Comparison of ENCODE assay signal across 8 cellular contexts in genomic region chr10:24350922-24351225, GRCh38.
DNase-seq lines count a peak whose midpoint lies in the region; ATAC-seq, FAIRE-seq and TF ChIP-seq lines count a peak whose summit lies in the region.
"Not testable (repeated sequence)": the region's sequence is repeated elsewhere in the genome, so short reads cannot be mapped to it uniquely, and the experiment has no call there.

No MANE protein-coding gene starts in this region.

- not testable (repeated sequence) for H3K9me2 ChIP-seq in Loucy (replicated peaks; ENCODE audit: low read depth, low read length)

- H3K27ac Mint-ChIP-seq in astrocyte (ENCODE audit: unreplicated experiment) = not testable (repeated sequence)
- peak overlapping the region; percentile 66 to 95 (median 81) for H3K27ac Mint-ChIP-seq in nephron

- H3K4me1 Mint-ChIP-seq in astrocyte (ENCODE audit: low read depth, unreplicated experiment) = peaks cover 30% of the 10 kb centered on the region
- H3K4me1 Mint-ChIP-seq in nephron = peaks cover 71% of the 10 kb centered on the region

- peaks cover 20% of the 10 kb centered on the region; the same call in 1 of the 2 replicates for H3F3A ChIP-seq in Loucy (ENCODE audit: low read depth)

- not testable (repeated sequence) for H3K9me3 ChIP-seq in BLaER1; Loucy (ENCODE audit: insufficient read depth, low read depth, low read length); SK-N-MC (ENCODE audit: low read depth, low read length); astrocyte (ENCODE audit: insufficient read depth, low read depth, low read length); left ventricle myocardium inferior (replicated peaks); psoas muscle; thyroid gland

- H3K4me1 ChIP-seq in BLaER1 (peaks cover 20% of the 10 kb centered on the region), Loucy (ENCODE audit: insufficient read depth, low read length, poor library complexity, severe bottlenecking) (peaks cover 69% of the 10 kb centered on the region), astrocyte (ENCODE audit: insufficient read depth, low read length) (peaks cover 23% of the 10 kb centered on the region), left ventricle myocardium inferior (peaks cover 63% of the 10 kb centered on the region), psoas muscle (peaks cover 43% of the 10 kb centered on the region), thyroid gland (peaks cover 27 to 53% of the 10 kb centered on the region in 2 donors)

- intact Hi-C loops in left ventricle myocardium inferior (cut with micrococcal nuclease) = not testable (repeated sequence)
- intact Hi-C loops in psoas muscle (cut with DNase I) (loop anchor here in 1 of 2 donors (10.0 kb wide), 2 partner anchors 46 to 96 kb away; no protein-coding TSS in a partner anchor), thyroid gland (cut with DNase I) (loop anchor here (10.0 kb wide), 1 partner anchor 346 kb away; no protein-coding TSS in a partner anchor)

- not testable (repeated sequence) for H3K9ac ChIP-seq in BLaER1; SK-N-MC (ENCODE audit: insufficient read length)
- H3K9ac ChIP-seq in Loucy (ENCODE audit: low read depth, low read length, poor library complexity, severe bottlenecking) (peak overlapping the region; percentile 68), astrocyte (ENCODE audit: low read length) (peak overlapping the region; percentile 35)

- TF ChIP-seq CTCF in Loucy (conservative IDR thresholded peaks at IDR 0.05; ENCODE audit: low read length); astrocyte (IDR thresholded peaks at IDR 0.05; ENCODE audit: insufficient read depth, low read depth, low read length); left ventricle myocardium inferior (IDR thresholded peaks at IDR 0.05; ENCODE audit: borderline replicate concordance); nephron (IDR thresholded peaks at IDR 0.05; ENCODE audit: unreplicated experiment in 3 of 3); psoas muscle (IDR thresholded peaks at IDR 0.05); thyroid gland (IDR thresholded peaks at IDR 0.05): not testable (repeated sequence)

- not testable (repeated sequence) for H3K9me3 Mint-ChIP-seq in astrocyte (ENCODE audit: unreplicated experiment); nephron

- not testable (repeated sequence) for FAIRE-seq in astrocyte (lab: Jason Lieb, UNC)

- TF ChIP-seq POLR2A in thyroid gland (IDR thresholded peaks at IDR 0.05) = not testable (repeated sequence)

- H2AFZ ChIP-seq in Loucy (ENCODE audit: low read length); astrocyte (ENCODE audit: low read depth, low read length): not testable (repeated sequence)

- not testable (repeated sequence) for H3K27me3 Mint-ChIP-seq in astrocyte (ENCODE audit: low read depth, unreplicated experiment); nephron (ENCODE audit: low read depth)

- not testable (repeated sequence) for H3K36me3 Mint-ChIP-seq in astrocyte (ENCODE audit: low read depth, unreplicated experiment)
- H3K36me3 Mint-ChIP-seq in nephron (ENCODE audit: low read depth) = peaks cover 29% of the 10 kb centered on the region

- not testable (repeated sequence) for H3K4me3 Mint-ChIP-seq in astrocyte (ENCODE audit: unreplicated experiment); nephron

- not testable (repeated sequence) for H3K27me3 ChIP-seq in BLaER1; Loucy (ENCODE audit: insufficient read depth, low read length, poor library complexity, severe bottlenecking); astrocyte (ENCODE audit: insufficient read depth, low read length); left ventricle myocardium inferior (ENCODE audit: low read depth); psoas muscle (ENCODE audit: insufficient read depth in 3 of 3, low read length in 2 of 3); thyroid gland

- not testable (repeated sequence) for H3K4me3 ChIP-seq in BLaER1; astrocyte (ENCODE audit: insufficient read depth, low read depth, low read length); left ventricle myocardium inferior; psoas muscle; thyroid gland (replicated peaks in 1 of 3)
- H3K4me3 ChIP-seq in Loucy (ENCODE audit: low read length, poor library complexity, severe bottlenecking) (peak overlapping the region; percentile 59), SK-N-MC (peak overlapping the region; percentile 65)

- WGBS in psoas muscle, 3 donors = 79 to 89% (median 88%) methylated on average over 7 of the region's 7 CpGs
- 93 to 97% methylated on average over 7 of the region's 7 CpGs for WGBS in thyroid gland, 2 donors

- not testable (repeated sequence) for H3K79me2 ChIP-seq in Loucy (ENCODE audit: insufficient read depth, low read length); astrocyte (ENCODE audit: insufficient read depth, low read length)

- ATAC-seq in psoas muscle = not testable (repeated sequence)

- peak overlapping the region; percentile 62 for H3K4me2 ChIP-seq in BLaER1
- H3K4me2 ChIP-seq in Loucy (ENCODE audit: low read depth, low read length, poor library complexity, severe bottlenecking) = peak overlapping the region; percentile 78
- peak overlapping the region; percentile 48 for H3K4me2 ChIP-seq in astrocyte (ENCODE audit: low read length)

- H4K20me1 ChIP-seq in BLaER1; Loucy (ENCODE audit: insufficient read depth, low read length, poor library complexity, severe bottlenecking); astrocyte (ENCODE audit: insufficient read depth, low read length): not testable (repeated sequence)

- H3K36me3 ChIP-seq in BLaER1; Loucy (ENCODE audit: insufficient read depth, low read length); SK-N-MC (ENCODE audit: insufficient read depth, low read length); astrocyte (ENCODE audit: insufficient read depth, low read length); left ventricle myocardium inferior; psoas muscle (ENCODE audit: insufficient read depth in 1 of 2, low read depth in 1 of 2); thyroid gland: not testable (repeated sequence)

- H3K27ac ChIP-seq in BLaER1 (peak overlapping the region; percentile 23; the same call in 1 of the 2 replicates), SK-N-MC (peak overlapping the region; percentile 76; the same call in 1 of the 2 replicates), astrocyte (ENCODE audit: low read depth, low read length) (peak overlapping the region; percentile 56), left ventricle myocardium inferior (replicated peaks) (peak overlapping the region; percentile 16), psoas muscle (peak overlapping the region; percentile 58), thyroid gland (peak overlapping the region in 2 of 3 donors; percentile 66 to 81)

- not testable (repeated sequence) for DNase-seq in SK-N-MC (ENCODE audit: low read depth, low spot score); left ventricle myocardium inferior; psoas muscle; thyroid gland
- DNase-seq in astrocyte (ENCODE audit: low read depth) = peak; percentile 55

Comparison
In these comparisons a context has a peak if more than half of its experiments do, and no peak if none do; other contexts are left out.
1. H3K27ac ChIP-seq: peak in every context shown above with its lines; median percentile 76 in SK-N-MC; 74 in thyroid gland; 58 in psoas muscle; 56 in astrocyte; 23 in BLaER1; 16 in left ventricle myocardium inferior.